ENCODE assay signal across 29 cellular contexts in genomic region chr11:84014539-84014938, GRCh38.
"Had no signal": no experiment of that assay in that cellular context is flagged by ENCODE, and none has a peak within 500 bp of the region (broad histone marks: within the 10 kb centered on the region; RNA-seq: fewer than 3 reads in every experiment).

No MANE protein-coding gene starts in this region.

- H3K4me3 ChIP-seq: neural progenitor cell, ovary, psoas muscle, skin epidermis, stomach, thoracic aorta, thyroid gland, tibial nerve, upper lobe of left lung, vagina had no signal

- H3K9me3 ChIP-seq: ovary, psoas muscle, stomach, thoracic aorta, thyroid gland, tibial nerve, upper lobe of left lung, vagina had no signal

- H3K4me2 ChIP-seq: neural progenitor cell had no signal

- ATAC-seq: naive thymus-derived CD4-positive, alpha-beta T cell; natural killer cell; psoas muscle; right cardiac atrium; sciatic nerve; stimulated activated effector memory CD8-positive, alpha-beta T cell treated with anti-CD3 and anti-CD28 coated beads, Interleukin-12 subunit alpha, Interleukin-12 subunit beta, amount 100 ng/mL, for 72 hours; stimulated activated naive B cell treated with anti-CD40 and anti-IgM and Interleukin-4, amounts not matched to agents 10 μg/mL and 1 μg/mL and 100 μg/mL, for 72 hours had no signal

- H3K9me3 Mint-ChIP-seq: neural progenitor cell; stimulated activated naive B cell treated with anti-CD40 and anti-IgM and Interleukin-4, amounts not matched to agents 10 μg/mL and 1 μg/mL and 100 μg/mL, for 72 hours had no signal

- H2AFZ ChIP-seq: neural progenitor cell, parathyroid adenoma had no signal

- H3K36me3 Mint-ChIP-seq: naive thymus-derived CD4-positive, alpha-beta T cell; natural killer cell; stimulated activated effector memory CD8-positive, alpha-beta T cell treated with anti-CD3 and anti-CD28 coated beads, Interleukin-12 subunit alpha, Interleukin-12 subunit beta, amount 100 ng/mL, for 72 hours; stimulated activated naive B cell treated with anti-CD40 and anti-IgM and Interleukin-4, amounts not matched to agents 10 μg/mL and 1 μg/mL and 100 μg/mL, for 72 hours had no signal

- H3K4me3 Mint-ChIP-seq: naive thymus-derived CD4-positive, alpha-beta T cell; natural killer cell; nephron; neural progenitor cell; stimulated activated effector memory CD8-positive, alpha-beta T cell treated with anti-CD3 and anti-CD28 coated beads, Interleukin-12 subunit alpha, Interleukin-12 subunit beta, amount 100 ng/mL, for 72 hours; stimulated activated naive B cell treated with anti-CD40 and anti-IgM and Interleukin-4, amounts not matched to agents 10 μg/mL and 1 μg/mL and 100 μg/mL, for 72 hours; stimulated activated naive CD8-positive, alpha-beta T cell treated with anti-CD3 and anti-CD28 coated beads, Interleukin-15, Interleukin-2, amounts not matched to agents 100 ng/mL and 50 ng/mL, for 24 hours had no signal

- H3K27ac Mint-ChIP-seq: naive thymus-derived CD4-positive, alpha-beta T cell; natural killer cell; nephron; neural progenitor cell; progenitor cell of endocrine pancreas; stimulated activated effector memory CD8-positive, alpha-beta T cell treated with anti-CD3 and anti-CD28 coated beads, Interleukin-12 subunit alpha, Interleukin-12 subunit beta, amount 100 ng/mL, for 72 hours; stimulated activated naive B cell treated with anti-CD40 and anti-IgM and Interleukin-4, amounts not matched to agents 10 μg/mL and 1 μg/mL and 100 μg/mL, for 72 hours; stimulated activated naive CD8-positive, alpha-beta T cell treated with anti-CD3 and anti-CD28 coated beads, Interleukin-15, Interleukin-2, amounts not matched to agents 100 ng/mL and 50 ng/mL, for 24 hours had no signal

- H3K36me3 ChIP-seq: neural progenitor cell, ovary, stomach, thoracic aorta, thyroid gland, tibial nerve, upper lobe of left lung, vagina had no signal

- H3K27me3 Mint-ChIP-seq: naive thymus-derived CD4-positive, alpha-beta T cell; progenitor cell of endocrine pancreas; stimulated activated naive B cell treated with anti-CD40 and anti-IgM and Interleukin-4, amounts not matched to agents 10 μg/mL and 1 μg/mL and 100 μg/mL, for 72 hours; stimulated activated naive CD8-positive, alpha-beta T cell treated with anti-CD3 and anti-CD28 coated beads, Interleukin-15, Interleukin-2, amounts not matched to agents 100 ng/mL and 50 ng/mL, for 24 hours had no signal

- H3K79me2 ChIP-seq: parathyroid adenoma had no signal

- H3K27ac ChIP-seq: neural progenitor cell, ovary, parathyroid adenoma, psoas muscle, skin epidermis, stomach, thoracic aorta, thyroid gland, tibial nerve, upper lobe of left lung, vagina had no signal

- H3K4me1 Mint-ChIP-seq: naive thymus-derived CD4-positive, alpha-beta T cell; natural killer cell; nephron; neural progenitor cell; stimulated activated effector memory CD8-positive, alpha-beta T cell treated with anti-CD3 and anti-CD28 coated beads, Interleukin-12 subunit alpha, Interleukin-12 subunit beta, amount 100 ng/mL, for 72 hours; stimulated activated naive B cell treated with anti-CD40 and anti-IgM and Interleukin-4, amounts not matched to agents 10 μg/mL and 1 μg/mL and 100 μg/mL, for 72 hours had no signal

- DNase-seq: naive thymus-derived CD4-positive, alpha-beta T cell; natural killer cell; occipital lobe; ovary; posterior cingulate gyrus; psoas muscle; right cardiac atrium; stimulated activated CD4-positive, alpha-beta T cell treated with anti-CD3 and anti-CD28 coated beads, Interleukin-15, amount 100 ng/mL, for 24 hours; stimulated activated CD4-positive, alpha-beta T cell treated with anti-CD3 and anti-CD28 coated beads, Interleukin-2, amount 100 ng/mL, for 24 hours; stimulated activated CD4-positive, alpha-beta T cell treated with anti-CD3 and anti-CD28 coated beads, Interleukin-2, amount 100 ng/mL, for 48 hours; stimulated activated CD4-positive, alpha-beta T cell treated with anti-CD3 and anti-CD28 coated beads, Interleukin-4, amount 100 ng/mL, for 24 hours; stimulated activated naive B cell treated with anti-CD40 and anti-IgM and Interleukin-4, amounts not matched to agents 10 μg/mL and 1 μg/mL and 100 μg/mL, for 72 hours; stimulated activated naive CD4-positive, alpha-beta T cell treated with Interleukin-2 at 50 U/mL for 16 hours; stomach; thyroid gland; trophoblast cell; upper lobe of left lung had no signal

- FAIRE-seq: urothelium cell line had no signal

- H3K9ac ChIP-seq: neural progenitor cell, parathyroid adenoma had no signal

- H3K4me1 ChIP-seq: neural progenitor cell, parathyroid adenoma, psoas muscle, thyroid gland, upper lobe of left lung, vagina had no signal

- H3K27me3 ChIP-seq: neural progenitor cell, ovary, stomach, thyroid gland, tibial nerve, upper lobe of left lung, vagina had no signal
